1 cellular context compared by ENCODE assay signal in the genomic region with DNA sequence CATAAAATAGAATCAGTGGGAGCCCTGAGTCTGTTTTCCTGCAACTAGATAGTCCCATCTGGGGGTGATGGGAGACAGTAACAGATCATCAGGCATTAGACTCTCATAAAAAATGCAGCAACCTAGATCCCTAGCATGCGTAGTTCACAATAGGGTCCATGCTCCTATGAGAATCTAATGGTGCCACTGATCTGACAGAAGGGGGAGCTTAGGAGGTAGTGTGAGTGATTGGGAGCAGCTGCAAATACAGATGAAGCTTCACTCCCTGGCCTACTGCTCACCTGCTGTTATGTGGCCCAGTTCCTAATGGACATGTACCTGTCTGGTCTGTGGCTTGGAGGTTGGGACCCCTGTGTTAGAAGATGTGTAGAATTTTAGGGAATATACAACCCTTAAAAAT.
TF ChIP-seq lines count a peak whose summit lies in the region.

No MANE protein-coding gene starts in this region.

TF ChIP-seq in GM12878, 131 proteins besides CTCF, POLR2A, EP300 and RAD21 (continued from another document):
- TF ChIP-seq, protein P1, sequence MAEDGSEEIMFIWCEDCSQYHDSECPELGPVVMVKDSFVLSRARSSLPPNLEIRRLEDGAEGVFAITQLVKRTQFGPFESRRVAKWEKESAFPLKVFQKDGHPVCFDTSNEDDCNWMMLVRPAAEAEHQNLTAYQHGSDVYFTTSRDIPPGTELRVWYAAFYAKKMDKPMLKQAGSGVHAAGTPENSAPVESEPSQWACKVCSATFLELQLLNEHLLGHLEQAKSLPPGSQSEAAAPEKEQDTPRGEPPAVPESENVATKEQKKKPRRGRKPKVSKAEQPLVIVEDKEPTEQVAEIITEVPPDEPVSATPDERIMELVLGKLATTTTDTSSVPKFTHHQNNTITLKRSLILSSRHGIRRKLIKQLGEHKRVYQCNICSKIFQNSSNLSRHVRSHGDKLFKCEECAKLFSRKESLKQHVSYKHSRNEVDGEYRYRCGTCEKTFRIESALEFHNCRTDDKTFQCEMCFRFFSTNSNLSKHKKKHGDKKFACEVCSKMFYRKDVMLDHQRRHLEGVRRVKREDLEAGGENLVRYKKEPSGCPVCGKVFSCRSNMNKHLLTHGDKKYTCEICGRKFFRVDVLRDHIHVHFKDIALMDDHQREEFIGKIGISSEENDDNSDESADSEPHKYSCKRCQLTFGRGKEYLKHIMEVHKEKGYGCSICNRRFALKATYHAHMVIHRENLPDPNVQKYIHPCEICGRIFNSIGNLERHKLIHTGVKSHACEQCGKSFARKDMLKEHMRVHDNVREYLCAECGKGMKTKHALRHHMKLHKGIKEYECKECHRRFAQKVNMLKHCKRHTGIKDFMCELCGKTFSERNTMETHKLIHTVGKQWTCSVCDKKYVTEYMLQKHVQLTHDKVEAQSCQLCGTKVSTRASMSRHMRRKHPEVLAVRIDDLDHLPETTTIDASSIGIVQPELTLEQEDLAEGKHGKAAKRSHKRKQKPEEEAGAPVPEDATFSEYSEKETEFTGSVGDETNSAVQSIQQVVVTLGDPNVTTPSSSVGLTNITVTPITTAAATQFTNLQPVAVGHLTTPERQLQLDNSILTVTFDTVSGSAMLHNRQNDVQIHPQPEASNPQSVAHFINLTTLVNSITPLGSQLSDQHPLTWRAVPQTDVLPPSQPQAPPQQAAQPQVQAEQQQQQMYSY (CRISPR knock-in tag; IDR thresholded peaks at IDR 0.05) = no peak
- no peak for TF ChIP-seq KDM1A (IDR thresholded peaks at IDR 0.05; ENCODE audit: borderline replicate concordance)
- TF ChIP-seq, protein P2, sequence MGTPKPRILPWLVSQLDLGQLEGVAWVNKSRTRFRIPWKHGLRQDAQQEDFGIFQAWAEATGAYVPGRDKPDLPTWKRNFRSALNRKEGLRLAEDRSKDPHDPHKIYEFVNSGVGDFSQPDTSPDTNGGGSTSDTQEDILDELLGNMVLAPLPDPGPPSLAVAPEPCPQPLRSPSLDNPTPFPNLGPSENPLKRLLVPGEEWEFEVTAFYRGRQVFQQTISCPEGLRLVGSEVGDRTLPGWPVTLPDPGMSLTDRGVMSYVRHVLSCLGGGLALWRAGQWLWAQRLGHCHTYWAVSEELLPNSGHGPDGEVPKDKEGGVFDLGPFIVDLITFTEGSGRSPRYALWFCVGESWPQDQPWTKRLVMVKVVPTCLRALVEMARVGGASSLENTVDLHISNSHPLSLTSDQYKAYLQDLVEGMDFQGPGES (IDR thresholded peaks at IDR 0.05) = no peak
- TF ChIP-seq STAT3 (IDR thresholded peaks at IDR 0.05; ENCODE audit: low read depth, low read length) = no peak
- TF ChIP-seq ATF7 (IDR thresholded peaks at IDR 0.05; ENCODE audit: low read depth) = no peak
- TF ChIP-seq IKZF2 (IDR thresholded peaks at IDR 0.05) = no peak
- no peak for TF ChIP-seq MTA2 (IDR thresholded peaks at IDR 0.05; ENCODE audit: low read depth)
- TF ChIP-seq JUND (IDR thresholded peaks at IDR 0.05; ENCODE audit: low read depth, low read length) = no peak
- no peak for TF ChIP-seq MYB (IDR thresholded peaks at IDR 0.05; ENCODE audit: borderline replicate concordance, low read depth, low read length)
- TF ChIP-seq BACH1 (IDR thresholded peaks at IDR 0.05; ENCODE audit: borderline replicate concordance) = no peak
- TF ChIP-seq, protein P3, sequence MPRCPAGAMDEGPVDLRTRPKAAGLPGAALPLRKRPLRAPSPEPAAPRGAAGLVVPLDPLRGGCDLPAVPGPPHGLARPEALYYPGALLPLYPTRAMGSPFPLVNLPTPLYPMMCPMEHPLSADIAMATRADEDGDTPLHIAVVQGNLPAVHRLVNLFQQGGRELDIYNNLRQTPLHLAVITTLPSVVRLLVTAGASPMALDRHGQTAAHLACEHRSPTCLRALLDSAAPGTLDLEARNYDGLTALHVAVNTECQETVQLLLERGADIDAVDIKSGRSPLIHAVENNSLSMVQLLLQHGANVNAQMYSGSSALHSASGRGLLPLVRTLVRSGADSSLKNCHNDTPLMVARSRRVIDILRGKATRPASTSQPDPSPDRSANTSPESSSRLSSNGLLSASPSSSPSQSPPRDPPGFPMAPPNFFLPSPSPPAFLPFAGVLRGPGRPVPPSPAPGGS (IDR thresholded peaks at IDR 0.05; ENCODE audit: borderline replicate concordance, insufficient read depth, low read depth, low read length, poor library complexity, severe bottlenecking) = no peak
